Comparison of ENCODE assay signal across 8 cellular contexts in genomic region chr20:29519605-29520241, GRCh38.
DNase-seq lines count a peak whose midpoint lies in the region; TF ChIP-seq lines count a peak whose summit lies in the region.
"Not testable (repeated sequence)": the region's sequence is repeated elsewhere in the genome, so short reads cannot be mapped to it uniquely, and the experiment has no call there.

No MANE protein-coding gene starts in this region.

- H3K4me3 Mint-ChIP-seq in Caco-2 (ENCODE audit: unreplicated experiment): not testable (repeated sequence)

- H3K9me3 ChIP-seq in Caco-2 (peaks cover 17% of the 10 kb centered on the region; the same call in 1 of the 2 replicates), tibial nerve (peaks cover 0 to 12% (median 0%) of the 10 kb centered on the region in 4 donors)
- not testable (repeated sequence) for H3K9me3 ChIP-seq in MM.1S (replicated peaks; ENCODE audit: insufficient read depth, low read length); WERI-Rb-1 (ENCODE audit: severe bottlenecking)

- not testable (repeated sequence) for H3K4me1 ChIP-seq in Caco-2; MM.1S (ENCODE audit: low read length); tibial nerve

- intact Hi-C loops in Caco-2 (cut with micrococcal nuclease; ENCODE audit: unreplicated experiment): loop anchor here (1.0 kb wide), 2 partner anchors 76 to 246 kb away; no protein-coding TSS in a partner anchor
- intact Hi-C loops in dorsolateral prefrontal cortex (cut with DNase I): not testable (repeated sequence)

- not testable (repeated sequence) for H3K4me3 ChIP-seq in Caco-2 (ENCODE audit: low read depth, low read length); MM.1S (ENCODE audit: low read length); WERI-Rb-1 (ENCODE audit: low read depth, low read length); dorsolateral prefrontal cortex; kidney epithelial cell (ENCODE audit: low read depth, low read length); tibial nerve

- BruUV-seq in Caco-2 (replicated peaks; lab: Mats Ljungman, UMichigan): not testable (repeated sequence)

- not testable (repeated sequence) for TF ChIP-seq EP300 in tibial nerve (IDR thresholded peaks at IDR 0.05)

- not testable (repeated sequence) for H3K36me3 Mint-ChIP-seq in Caco-2 (ENCODE audit: insufficient read depth, unreplicated experiment)

- not testable (repeated sequence) for H3K9me3 Mint-ChIP-seq in Caco-2 (ENCODE audit: unreplicated experiment)

- not testable (repeated sequence) for H3K9me2 ChIP-seq in MM.1S (replicated peaks; ENCODE audit: insufficient read depth, low read length)

- not testable (repeated sequence) for H3K4me1 Mint-ChIP-seq in Caco-2 (ENCODE audit: low read depth, unreplicated experiment)

- H3K9ac ChIP-seq in MM.1S (ENCODE audit: low read length): not testable (repeated sequence)

- not testable (repeated sequence) for H3K36me3 ChIP-seq in Caco-2 (ENCODE audit: control insufficient read depth, insufficient read depth, low read length); MM.1S (replicated peaks; ENCODE audit: insufficient read depth, low read length); WERI-Rb-1; kidney epithelial cell (ENCODE audit: control insufficient read depth, insufficient read depth, low read length); tibial nerve

- CTCF ChIA-PET in Caco-2 (lab: Charles Lee): not testable (repeated sequence)

- TF ChIP-seq POLR2A in tibial nerve (IDR thresholded peaks at IDR 0.05): not testable (repeated sequence)

- not testable (repeated sequence) for H3K27me3 ChIP-seq in Caco-2 (replicated peaks; ENCODE audit: control insufficient read depth, insufficient read depth, low read length); MM.1S (replicated peaks; ENCODE audit: insufficient read depth, low read length); WERI-Rb-1 (ENCODE audit: insufficient read depth, low read depth, severe bottlenecking); kidney epithelial cell (ENCODE audit: control insufficient read depth, insufficient read depth, low read length); tibial nerve
- peaks cover 0 to 46% (median 3%) of the 10 kb centered on the region in 45 donors for H3K27me3 ChIP-seq in dorsolateral prefrontal cortex

- H3K79me2 ChIP-seq in MM.1S (ENCODE audit: low read length): not testable (repeated sequence)

- not testable (repeated sequence) for H3K27ac Mint-ChIP-seq in Caco-2 (ENCODE audit: unreplicated experiment)

- not testable (repeated sequence) for H3K27ac ChIP-seq in MM.1S (ENCODE audit: low read length); WERI-Rb-1; dorsolateral prefrontal cortex; tibial nerve

- H3K27me3 Mint-ChIP-seq in Caco-2 (ENCODE audit: insufficient read depth, unreplicated experiment): not testable (repeated sequence)

- H3K4me2 ChIP-seq in MM.1S (ENCODE audit: low read depth, low read length): not testable (repeated sequence)

- POLR2A ChIA-PET in Caco-2 (lab: Charles Lee): not testable (repeated sequence)

- TF ChIP-seq CTCF in Caco-2 (IDR thresholded peaks at IDR 0.05; ENCODE audit: insufficient read depth in 1 of 2, low read depth in 1 of 2, low read length in 1 of 2, severe bottlenecking in 1 of 2, unreplicated experiment in 1 of 2) (peak; percentile 72 to 94), GM20000 (IDR thresholded peaks at IDR 0.05; ENCODE audit: extremely low read depth, missing control alignments) (peak; percentile 26), MM.1S (IDR thresholded peaks at IDR 0.05; ENCODE audit: low read length) (peak; percentile 28; the same call in 1 of the 2 replicates), WERI-Rb-1 (IDR thresholded peaks at IDR 0.05; ENCODE audit: low read depth, low read length) (peak; percentile 54), dorsolateral prefrontal cortex (IDR thresholded peaks at IDR 0.05 in 54 of 56, conservative IDR thresholded peaks at IDR 0.05 in 2 of 56; ENCODE audit: low read depth in 1 of 56, partially characterized antibody in 56 of 56) (peak in 50 of 56 donors; percentile 13 to 59 (median 39)), kidney epithelial cell (IDR thresholded peaks at IDR 0.05; ENCODE audit: insufficient read depth, low read length, poor library complexity, severe bottlenecking) (peak; percentile 14), tibial nerve (IDR thresholded peaks at IDR 0.05) (peak in 3 of 5 experiments; percentile 23 to 31 (median 25))

- 34 to 51% methylated on average over 5 of the region's 5 CpGs for WGBS in tibial nerve, 2 donors

- H2AFZ ChIP-seq in MM.1S (ENCODE audit: low read length): not testable (repeated sequence)

- DNase-seq in Caco-2: peak in 1 of 2 experiments; percentile 35
- DNase-seq in GM20000 (ENCODE audit: low spot score); WERI-Rb-1; dorsolateral prefrontal cortex; kidney epithelial cell (ENCODE audit: low read depth); tibial nerve (ENCODE audit: low spot score in 2 of 2): not testable (repeated sequence)
- peak; percentile 10 for DNase-seq in MM.1S
- DNase-seq in OCI-M1 (lab: John Stamatoyannopoulos, UW): peak; percentile 80

- not testable (repeated sequence) for H4K20me1 ChIP-seq in MM.1S (ENCODE audit: insufficient read depth, low read length)

- H3F3A ChIP-seq in MM.1S (ENCODE audit: insufficient read depth, low read length): not testable (repeated sequence)

Comparison
In these comparisons a context has a peak if more than half of its experiments do, and no peak if none do; other contexts are left out.
1. CTCF ChIP-seq: peak in every context shown above with its lines; median percentile 83 in Caco-2; 54 in WERI-Rb-1; 39 in dorsolateral prefrontal cortex; 28 in MM.1S; 26 in GM20000; 25 in tibial nerve; 14 in kidney epithelial cell.